ENCODE assay signal across 1 cellular context in the genomic region with DNA sequence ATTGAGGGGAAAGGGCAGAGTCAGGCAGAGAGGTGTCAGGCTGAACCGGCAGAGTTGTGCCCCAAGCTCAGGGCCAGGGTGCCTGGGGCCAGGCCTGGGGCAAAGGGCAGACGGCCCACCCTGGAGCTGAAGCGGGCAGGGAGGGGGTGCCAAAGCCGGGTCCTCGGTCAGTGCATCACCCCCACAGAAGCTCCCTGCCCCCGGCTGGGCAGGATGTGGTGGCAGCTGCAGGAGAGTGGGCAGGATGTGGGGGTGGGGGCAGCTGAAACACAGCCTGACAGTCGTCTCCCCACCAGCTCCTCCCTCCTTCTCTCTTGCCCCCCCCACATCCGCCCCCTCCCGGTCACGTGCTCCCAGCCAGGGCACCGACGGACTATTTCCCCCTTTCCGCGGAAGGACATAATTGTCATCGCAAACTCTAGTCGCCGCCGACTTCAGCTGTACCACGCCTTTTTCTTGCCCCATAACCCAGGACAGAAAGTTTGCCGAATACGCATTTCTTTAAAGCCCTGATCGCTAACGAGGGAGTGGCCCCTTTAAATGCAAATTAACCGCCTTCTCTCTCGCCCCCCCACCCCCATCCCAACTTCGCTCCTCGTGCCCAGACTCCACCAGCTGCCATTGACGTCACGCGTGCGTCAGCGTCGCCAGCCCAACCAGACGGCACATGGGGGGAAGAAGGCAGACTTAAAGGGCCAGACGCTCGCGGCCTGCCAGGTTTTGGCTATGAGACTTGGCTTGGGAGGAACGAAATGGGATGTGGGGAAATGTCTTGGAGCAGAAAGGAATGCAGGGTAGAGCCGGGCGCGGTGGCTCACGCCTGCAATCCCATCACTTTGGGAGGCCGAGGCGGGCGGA.
TF ChIP-seq lines count a peak whose summit lies in the region.

No MANE protein-coding gene starts in this region.

TF ChIP-seq in K562, 482 proteins besides CTCF, POLR2A, EP300 and RAD21 (continued from another document and continues in another):
- TF ChIP-seq RREB1 (CRISPR knock-in tag; IDR thresholded peaks at IDR 0.05): 0 out of 2 replicates have a peak, but pooled peaks have one; percentile 46
- TF ChIP-seq MITF (IDR thresholded peaks at IDR 0.05): peak; percentile 14; the same call in 1 of the 2 replicates
- no peak for TF ChIP-seq ZNF224 (CRISPR knock-in tag; IDR thresholded peaks at IDR 0.05)
- TF ChIP-seq ZBTB12 (CRISPR knock-in tag; IDR thresholded peaks at IDR 0.05): peak; percentile 97
- TF ChIP-seq NUFIP1 (IDR thresholded peaks at IDR 0.05; ENCODE audit: partially characterized antibody): peak; percentile 44
- peak; percentile 72 for TF ChIP-seq PKNOX1 (IDR thresholded peaks at IDR 0.05)
- TF ChIP-seq, protein P1, sequence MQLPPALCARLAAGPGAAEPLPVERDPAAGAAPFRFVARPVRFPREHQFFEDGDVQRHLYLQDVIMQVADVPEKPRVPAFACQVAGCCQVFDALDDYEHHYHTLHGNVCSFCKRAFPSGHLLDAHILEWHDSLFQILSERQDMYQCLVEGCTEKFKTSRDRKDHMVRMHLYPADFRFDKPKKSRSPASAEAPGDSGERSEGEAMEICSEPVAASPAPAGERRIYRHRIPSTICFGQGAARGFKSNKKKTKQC (CRISPR knock-in tag; IDR thresholded peaks at IDR 0.05): peak; percentile 57; the same call in 1 of the 2 replicates
- TF ChIP-seq ZNF274 (IDR thresholded peaks at IDR 0.05; ENCODE audit: borderline replicate concordance, low read depth, low read length): no peak
- peak; percentile 89 for TF ChIP-seq ATF1 (CRISPR knock-in tag; IDR thresholded peaks at IDR 0.05)
- TF ChIP-seq ATF1 (tag; IDR thresholded peaks at IDR 0.05): peak; percentile 99
- TF ChIP-seq SETDB1 (IDR thresholded peaks at IDR 0.05; ENCODE audit: low read length): no peak
- peak; percentile 83 for TF ChIP-seq CXXC5 (CRISPR knock-in tag; IDR thresholded peaks at IDR 0.05)
- TF ChIP-seq MYNN (IDR thresholded peaks at IDR 0.05): peak; percentile 60; the same call in 1 of the 2 replicates
- no peak for TF ChIP-seq MYNN (CRISPR knock-in tag; IDR thresholded peaks at IDR 0.05)
- TF ChIP-seq CREB1 (IDR thresholded peaks at IDR 0.05): peak; percentile 97
- TF ChIP-seq CREB1 (CRISPR knock-in tag; IDR thresholded peaks at IDR 0.05): peak; percentile 97
- TF ChIP-seq NFE2 (IDR thresholded peaks at IDR 0.05; ENCODE audit: low read depth): 0 out of 2 replicates have a peak, but pooled peaks have one; percentile 5
- no peak for TF ChIP-seq NFATC3 (IDR thresholded peaks at IDR 0.05)
- peak; percentile 33 for TF ChIP-seq ARID1B (IDR thresholded peaks at IDR 0.05)
- peak; percentile 63 to 66 for TF ChIP-seq KDM1A (IDR thresholded peaks at IDR 0.05)
- TF ChIP-seq ZNF57 (CRISPR knock-in tag; IDR thresholded peaks at IDR 0.05): no peak
- TF ChIP-seq, protein P2, sequence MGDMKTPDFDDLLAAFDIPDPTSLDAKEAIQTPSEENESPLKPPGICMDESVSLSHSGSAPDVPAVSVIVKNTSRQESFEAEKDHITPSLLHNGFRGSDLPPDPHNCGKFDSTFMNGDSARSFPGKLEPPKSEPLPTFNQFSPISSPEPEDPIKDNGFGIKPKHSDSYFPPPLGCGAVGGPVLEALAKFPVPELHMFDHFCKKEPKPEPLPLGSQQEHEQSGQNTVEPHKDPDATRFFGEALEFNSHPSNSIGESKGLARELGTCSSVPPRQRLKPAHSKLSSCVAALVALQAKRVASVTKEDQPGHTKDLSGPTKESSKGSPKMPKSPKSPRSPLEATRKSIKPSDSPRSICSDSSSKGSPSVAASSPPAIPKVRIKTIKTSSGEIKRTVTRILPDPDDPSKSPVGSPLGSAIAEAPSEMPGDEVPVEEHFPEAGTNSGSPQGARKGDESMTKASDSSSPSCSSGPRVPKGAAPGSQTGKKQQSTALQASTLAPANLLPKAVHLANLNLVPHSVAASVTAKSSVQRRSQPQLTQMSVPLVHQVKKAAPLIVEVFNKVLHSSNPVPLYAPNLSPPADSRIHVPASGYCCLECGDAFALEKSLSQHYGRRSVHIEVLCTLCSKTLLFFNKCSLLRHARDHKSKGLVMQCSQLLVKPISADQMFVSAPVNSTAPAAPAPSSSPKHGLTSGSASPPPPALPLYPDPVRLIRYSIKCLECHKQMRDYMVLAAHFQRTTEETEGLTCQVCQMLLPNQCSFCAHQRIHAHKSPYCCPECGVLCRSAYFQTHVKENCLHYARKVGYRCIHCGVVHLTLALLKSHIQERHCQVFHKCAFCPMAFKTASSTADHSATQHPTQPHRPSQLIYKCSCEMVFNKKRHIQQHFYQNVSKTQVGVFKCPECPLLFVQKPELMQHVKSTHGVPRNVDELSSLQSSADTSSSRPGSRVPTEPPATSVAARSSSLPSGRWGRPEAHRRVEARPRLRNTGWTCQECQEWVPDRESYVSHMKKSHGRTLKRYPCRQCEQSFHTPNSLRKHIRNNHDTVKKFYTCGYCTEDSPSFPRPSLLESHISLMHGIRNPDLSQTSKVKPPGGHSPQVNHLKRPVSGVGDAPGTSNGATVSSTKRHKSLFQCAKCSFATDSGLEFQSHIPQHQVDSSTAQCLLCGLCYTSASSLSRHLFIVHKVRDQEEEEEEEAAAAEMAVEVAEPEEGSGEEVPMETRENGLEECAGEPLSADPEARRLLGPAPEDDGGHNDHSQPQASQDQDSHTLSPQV (IDR thresholded peaks at IDR 0.05): peak; percentile 82
- no peak for TF ChIP-seq BDP1 (IDR thresholded peaks at IDR 0.05; ENCODE audit: insufficient read depth, insufficient read length)
- TF ChIP-seq TCF7 (IDR thresholded peaks at IDR 0.05; ENCODE audit: borderline replicate concordance): no peak
- TF ChIP-seq TOE1 (IDR thresholded peaks at IDR 0.05; ENCODE audit: borderline replicate concordance): peak; percentile 97
- no peak for TF ChIP-seq TOE1 (CRISPR knock-in tag; IDR thresholded peaks at IDR 0.05; ENCODE audit: borderline replicate concordance, low read depth)
- peak; percentile 91 for TF ChIP-seq TAF9B (IDR thresholded peaks at IDR 0.05; ENCODE audit: partially characterized antibody)
- peak; percentile 78 for TF ChIP-seq LEF1 (IDR thresholded peaks at IDR 0.05)
- TF ChIP-seq ZNF507 (tag; conservative IDR thresholded peaks at IDR 0.05): no peak
- no peak for TF ChIP-seq ETS1 (conservative IDR thresholded peaks at IDR 0.05; ENCODE audit: control insufficient read depth, low read depth, low read length)
- 0 out of 4 replicates have a peak, but pooled peaks of 1 of the 2 experiments have one; percentile 21 for TF ChIP-seq SRF (CRISPR knock-in tag; IDR thresholded peaks at IDR 0.05)
- TF ChIP-seq CC2D1A (IDR thresholded peaks at IDR 0.05): no peak
- TF ChIP-seq CTBP1 (IDR thresholded peaks at IDR 0.05; ENCODE audit: borderline replicate concordance): peak; percentile 75
- peak; percentile 75; the same call in 1 of the 2 replicates for TF ChIP-seq ETV5 (CRISPR knock-in tag; IDR thresholded peaks at IDR 0.05; ENCODE audit: low read depth)
- TF ChIP-seq SFPQ (IDR thresholded peaks at IDR 0.05; ENCODE audit: low read depth, low read length): no peak
- peak; percentile 98 for TF ChIP-seq ZNF740 (CRISPR knock-in tag; IDR thresholded peaks at IDR 0.05)
- peak in 1 of 2 experiments; percentile 97; a peak in 2 of 4 replicates for TF ChIP-seq ZNF740 (tag; IDR thresholded peaks at IDR 0.05)
- no peak; the same call in 1 of the 2 replicates for TF ChIP-seq HDGF (IDR thresholded peaks at IDR 0.05)
- no peak for TF ChIP-seq NR2F6 (CRISPR knock-in tag; IDR thresholded peaks at IDR 0.05)
- 0 out of 2 replicates have a peak, but pooled peaks have one; percentile 63 for TF ChIP-seq ELF4 (CRISPR knock-in tag; IDR thresholded peaks at IDR 0.05)
- peak; percentile 19; the same call in 1 of the 2 replicates for TF ChIP-seq TAL1 (IDR thresholded peaks at IDR 0.05)
